Comparison of ENCODE assay signal across 1 cellular context in genomic region chr2:10435427-10436204, GRCh38.
TF ChIP-seq lines count a peak whose summit lies in the region.

No MANE protein-coding gene starts in this region.

TF ChIP-seq in H1, 55 proteins besides CTCF, POLR2A, EP300 and RAD21 (continued from another document):
- TF ChIP-seq E2F6 (IDR thresholded peaks at IDR 0.05) (no peak), SIN3A (conservative IDR thresholded peaks at IDR 0.05 in 1 of 2, IDR thresholded peaks at IDR 0.05 in 1 of 2; ENCODE audit: low read depth in 1 of 2, low read length in 2 of 2) (no peak), YY1 (IDR thresholded peaks at IDR 0.05; ENCODE audit: low read depth, low read length) (no peak), TAF1 (IDR thresholded peaks at IDR 0.05; ENCODE audit: low read depth, low read length) (no peak), ZNF274 (IDR thresholded peaks at IDR 0.05; ENCODE audit: borderline replicate concordance, extremely low read depth, low read length) (no peak)
